ENCODE assay signal across 1 cellular context in genomic region chr19:49559443-49559842, GRCh38.
TF ChIP-seq lines count a peak whose summit lies in the region.

No MANE protein-coding gene starts in this region.

TF ChIP-seq in H1, 55 proteins besides CTCF, POLR2A, EP300 and RAD21:
- no peak for TF ChIP-seq ATF2 (IDR thresholded peaks at IDR 0.05; ENCODE audit: low read length)
- no peak for TF ChIP-seq CTBP2 (IDR thresholded peaks at IDR 0.05; ENCODE audit: borderline replicate concordance, insufficient read depth, insufficient read length, low read length)
- TF ChIP-seq E2F6 (IDR thresholded peaks at IDR 0.05): no peak
- TF ChIP-seq ATF3 (IDR thresholded peaks at IDR 0.05; ENCODE audit: insufficient read depth, low read depth, low read length): no peak
- no peak for TF ChIP-seq YY1 (IDR thresholded peaks at IDR 0.05; ENCODE audit: low read depth, low read length)
